17 cellular contexts compared by ENCODE assay signal in the genomic region with DNA sequence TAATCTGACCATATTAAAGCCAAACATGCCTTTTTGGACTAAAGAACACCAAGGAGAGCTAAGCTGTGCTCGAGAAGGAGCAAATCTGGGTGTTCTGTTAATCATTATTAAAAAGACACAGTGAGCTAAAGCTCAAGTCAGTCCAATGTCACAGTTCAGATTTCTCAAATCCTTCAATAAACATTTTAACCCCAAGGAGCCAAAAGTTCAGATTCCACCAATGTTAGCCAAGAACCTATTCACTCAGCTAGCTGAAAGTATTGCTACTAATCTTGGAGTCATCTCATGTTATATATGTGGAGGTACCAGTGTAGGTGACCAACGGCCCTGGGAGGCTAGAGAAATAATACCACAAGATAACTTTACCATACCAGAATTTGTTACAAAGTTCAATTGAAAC. TPM values are rescaled to one million over a fixed set of nuclear protein-coding genes. Genes with fewer than 3 reads are reported as not detected.
DNase-seq lines count a peak whose midpoint lies in the region; ATAC-seq, FAIRE-seq and TF ChIP-seq lines count a peak whose summit lies in the region.
"Had no signal": no experiment of that assay in that cellular context is flagged by ENCODE, and none has a peak within 500 bp of the region (broad histone marks: within the 10 kb centered on the region; RNA-seq: fewer than 3 reads in every experiment).

No MANE protein-coding gene starts in this region.

- no peaks in the 10 kb centered on the region for H3K27me3 Mint-ChIP-seq in CD4-positive, alpha-beta T cell
- H3K27me3 Mint-ChIP-seq in CD8-positive, alpha-beta T cell (ENCODE audit: low read depth): peaks cover 3% of the 10 kb centered on the region

- no peak for TF ChIP-seq POLR2A in K562 (conservative IDR thresholded peaks at IDR 0.05)

- H3K9me3 Mint-ChIP-seq in CD4-positive, alpha-beta T cell: no peaks in the 10 kb centered on the region
- no peaks in the 10 kb centered on the region for H3K9me3 Mint-ChIP-seq in CD8-positive, alpha-beta T cell
- H3K9me3 Mint-ChIP-seq: CD8-positive, alpha-beta memory T cell had no signal

- POLR2A ChIA-PET in K562 (lab: Yijun Ruan, JAX): interaction anchor here (1.3 kb wide), 1 partner anchor 130 kb away, joined by 3 read pairs; the partner anchor contains the start of gene BMS1
- POLR2A ChIA-PET in CD4-positive, alpha-beta T cell (lab: Charles Lee): no interaction called here
- POLR2A ChIA-PET in CD8-positive, alpha-beta T cell (lab: Charles Lee): no interaction called here

- DNase-seq in K562 (ENCODE audit: extremely low read depth in 1 of 4, low spot score in 3 of 4) (no peak), left lobe of liver (ENCODE audit: low spot score) (no peak), pancreas (no peak), RPMI8226 (no peak)
- no peak for DNase-seq in CD4-positive, alpha-beta T cell
- no peak for DNase-seq in CD8-positive, alpha-beta T cell
- DNase-seq: BE2C; CD8-positive, alpha-beta memory T cell; DMS79; H7; IMR-90 had no signal

- H3K4me3 Mint-ChIP-seq in CD4-positive, alpha-beta T cell: no peak overlapping the region
- H3K4me3 Mint-ChIP-seq in CD8-positive, alpha-beta T cell: no peak overlapping the region
- H3K4me3 Mint-ChIP-seq: CD8-positive, alpha-beta memory T cell; GM23338 had no signal

- ATAC-seq in K562 (no peak), left lobe of liver (peak; percentile 88), pancreas (peak; percentile 58 to 81 (median 69))
- ATAC-seq in CD4-positive, alpha-beta T cell (ENCODE audit: poor library complexity): no peak
- no peak for ATAC-seq in CD8-positive, alpha-beta T cell
- ATAC-seq: A549, GM12878, GM23338 had no signal

- H3K9me3 ChIP-seq in K562 (replicated peaks; ENCODE audit: control insufficient read depth, insufficient read depth, low read depth, low read length) (0 out of 2 replicates have a peak, but pooled peaks cover 2% of the 10 kb centered on the region), pancreas (no peaks in the 10 kb centered on the region)
- no peaks in the 10 kb centered on the region for H3K9me3 ChIP-seq in CD4-positive, alpha-beta T cell (ENCODE audit: control insufficient read depth, low read length)
- H3K9me3 ChIP-seq in CD8-positive, alpha-beta T cell (ENCODE audit: low read length): no peaks in the 10 kb centered on the region
- H3K9me3 ChIP-seq: A549, BE2C had no signal

- no peak overlapping the region for H3K4me2 ChIP-seq in K562 (ENCODE audit: insufficient read depth, low read length)
- H3K4me2 ChIP-seq: A549, GM23338 had no signal

- intact Hi-C loops in K562 (cut with micrococcal nuclease) (no loop called here), pancreas (cut with DNase I) (no loop called here)
- intact Hi-C loops in CD4-positive, alpha-beta T cell (cut with DNase I, micrococcal nuclease): no loop called here
- intact Hi-C loops in CD8-positive, alpha-beta T cell (cut with DNase I, micrococcal nuclease): no loop called here

- peaks cover 11 to 39% of the 10 kb centered on the region in 2 experiments for H3K4me1 ChIP-seq in K562 (replicated peaks in 1 of 2; ENCODE audit: control insufficient read depth in 2 of 2, insufficient read depth in 2 of 2, low read length in 2 of 2)
- H3K4me1 ChIP-seq in pancreas: peaks cover 9 to 16% (median 12%) of the 10 kb centered on the region in 3 donors
- H3K4me1 ChIP-seq in CD8-positive, alpha-beta T cell (ENCODE audit: insufficient read depth, low read length): no peaks in the 10 kb centered on the region
- H3K4me1 ChIP-seq: A549, BE2C had no signal

- TF ChIP-seq CTCF in K562 (IDR thresholded peaks at IDR 0.05 in 2 of 3, conservative IDR thresholded peaks at IDR 0.05 in 1 of 3; ENCODE audit: insufficient read depth in 2 of 3, low read depth in 1 of 3, low read length in 3 of 3) (no peak), pancreas (IDR thresholded peaks at IDR 0.05) (no peak)
- no peak for TF ChIP-seq CTCF in CD4-positive, alpha-beta T cell (IDR thresholded peaks at IDR 0.05)
- TF ChIP-seq CTCF in CD8-positive, alpha-beta T cell (IDR thresholded peaks at IDR 0.05): no peak

- no peaks in the 10 kb centered on the region for H4K20me1 ChIP-seq in K562 (replicated peaks; ENCODE audit: control insufficient read depth, insufficient read depth, low read length)

- TF ChIP-seq RAD21 in K562 (CRISPR knock-in tag; conservative IDR thresholded peaks at IDR 0.05 in 1 of 2, IDR thresholded peaks at IDR 0.05 in 1 of 2): no peak

- no peak for TF ChIP-seq EP300 in K562 (IDR thresholded peaks at IDR 0.05; ENCODE audit: low read length)

- H3K9ac ChIP-seq in K562 (ENCODE audit: insufficient read depth in 1 of 2, low read depth in 2 of 2, low read length in 2 of 2): 0 out of 4 replicates have a peak overlapping the region, but pooled peaks of 1 of the 2 experiments have one; percentile 66

- no peaks in the 10 kb centered on the region for H3K9me1 ChIP-seq in K562 (ENCODE audit: control insufficient read depth, insufficient read depth, low read length)

- no peaks in the 10 kb centered on the region for H3K79me2 ChIP-seq in K562 (ENCODE audit: control insufficient read depth, insufficient read depth, low read length)

- H3K4me1 Mint-ChIP-seq in CD4-positive, alpha-beta T cell (ENCODE audit: low read depth): peaks cover 7% of the 10 kb centered on the region
- peaks cover 6% of the 10 kb centered on the region for H3K4me1 Mint-ChIP-seq in CD8-positive, alpha-beta T cell (ENCODE audit: low read depth)
- H3K4me1 Mint-ChIP-seq: GM23338 had no signal

- no peak overlapping the region for H3K27ac Mint-ChIP-seq in CD4-positive, alpha-beta T cell
- H3K27ac Mint-ChIP-seq in CD8-positive, alpha-beta T cell: no peak overlapping the region
- H3K27ac Mint-ChIP-seq: CD8-positive, alpha-beta memory T cell; GM23338 had no signal

- 70% methylated on average over 2 of the region's 2 CpGs for WGBS in K562 (ENCODE audit: insufficient coverage, low coverage, missing lambda C conversion rate)
- 19 to 20% methylated on average over 2 of the region's 2 CpGs for WGBS in pancreas, 2 donors

- no peaks in the 10 kb centered on the region for H3K36me3 Mint-ChIP-seq in CD4-positive, alpha-beta T cell (ENCODE audit: low read depth)
- H3K36me3 Mint-ChIP-seq in CD8-positive, alpha-beta T cell: no peaks in the 10 kb centered on the region
- H3K36me3 Mint-ChIP-seq: CD8-positive, alpha-beta memory T cell had no signal

- H2AFZ ChIP-seq in K562 (ENCODE audit: low read depth, low read length): peak overlapping the region; percentile 82
- H2AFZ ChIP-seq: GM23338 had no signal

- H3K27ac ChIP-seq in K562 (ENCODE audit: extremely low read depth, low read depth, low read length): no peak overlapping the region; the same call in 2 of the 3 replicates
- peak overlapping the region in 3 of 4 donors; percentile 14 to 65 (median 62) for H3K27ac ChIP-seq in pancreas
- no peak overlapping the region for H3K27ac ChIP-seq in CD4-positive, alpha-beta T cell (ENCODE audit: low read depth, low read length)
- H3K27ac ChIP-seq in CD8-positive, alpha-beta T cell (ENCODE audit: low read depth, low read length): no peak overlapping the region
- H3K27ac ChIP-seq: A549, C4-2B, HL-60 had no signal

- H3K36me3 ChIP-seq in K562 (ENCODE audit: control insufficient read depth, insufficient read depth, low read length) (no peaks in the 10 kb centered on the region), pancreas (no peaks in the 10 kb centered on the region)
- no peaks in the 10 kb centered on the region for H3K36me3 ChIP-seq in CD8-positive, alpha-beta T cell (ENCODE audit: insufficient read depth, low read length)
- H3K36me3 ChIP-seq: BE2C had no signal

- in situ Hi-C loops in K562 (cut with MboI): no loop called here

- no peak overlapping the region for H3K4me3 ChIP-seq in K562
- no peak overlapping the region for H3K4me3 ChIP-seq in pancreas
- H3K4me3 ChIP-seq in CD8-positive, alpha-beta T cell (ENCODE audit: low read depth, low read length): no peak overlapping the region
- H3K4me3 ChIP-seq: A549, GM12878, GM23338 had no signal

- CTCF ChIA-PET in K562 (lab: Yijun Ruan, JAX; ENCODE audit: low intra/inter-chr PET ratio): no interaction called here
- CTCF ChIA-PET in CD4-positive, alpha-beta T cell (lab: Charles Lee): no interaction called here
- CTCF ChIA-PET in CD8-positive, alpha-beta T cell (lab: Charles Lee): no interaction called here

- FAIRE-seq in K562 (lab: Jason Lieb, UNC) (no peak), pancreas (lab: Jason Lieb, UNC) (no peak)
- FAIRE-seq: A549, GM12878, GM18507 had no signal

- H3K27me3 ChIP-seq in K562 (ENCODE audit: control insufficient read depth in 2 of 2, insufficient read depth in 2 of 2, low read length in 2 of 2) (no peaks in the 10 kb centered on the region), pancreas (no peaks in the 10 kb centered on the region)
- no peaks in the 10 kb centered on the region for H3K27me3 ChIP-seq in CD4-positive, alpha-beta T cell (ENCODE audit: control insufficient read depth, insufficient read depth, low read length)
- no peaks in the 10 kb centered on the region for H3K27me3 ChIP-seq in CD8-positive, alpha-beta T cell (ENCODE audit: insufficient read depth, low read length)
- H3K27me3 ChIP-seq: BE2C had no signal

- BruUV-seq in K562 (replicated peaks; lab: Mats Ljungman, UMichigan): no TSS peak

TF ChIP-seq in K562, 482 proteins besides CTCF, POLR2A, EP300 and RAD21 (continues in another document):
- TF ChIP-seq SRF (CRISPR knock-in tag; IDR thresholded peaks at IDR 0.05) (no peak), SREBF1 (IDR thresholded peaks at IDR 0.05; ENCODE audit: borderline replicate concordance, low read depth, low read length) (no peak)

RNA-seq across cellular contexts. Expression of gene ZNF33B, which starts 14.5 kb away (rescaled TPM):
- 23.4 and 28.6 TPM in 2 replicates for total RNA-seq in K562 (2011; cell fraction: chromatin; rRNA removed; ENCODE audit: low replicate concordance)
- total RNA-seq in K562 (2011; cell fraction: nucleolus; rRNA removed): 9.3 and 9.8 TPM in 2 replicates
- 11.1 and 13.1 TPM in 2 replicates for total RNA-seq in K562 (2011; cell fraction: nucleoplasm; rRNA removed)
- total RNA-seq in K562 (2014; rRNA removed) (6.9 and 9.7 TPM in 2 replicates), K562 (2014; rRNA removed; fragmentation: Illumina TruSeq; extraction: Trizol) (23.9 and 32.4 TPM in 2 replicates), K562 (2015; rRNA removed; fragmentation: Illumina TruSeq; extraction: Trizol) (17.0 and 18.3 TPM in 2 replicates), K562 (2021) (13.9 and 15.4 TPM in 2 replicates), left lobe of liver (17.3 TPM), pancreas (10 to 100 TPM; 40.8 to 83.8 (median 60.6) TPM)
- polyA plus RNA-seq in K562 (2011; rRNA removed) (16.8 and 17.7 TPM in 2 replicates), K562 (2014; fragmentation: Illumina TruSeq; extraction: Trizol) (14.8 and 16.9 TPM in 2 replicates), K562 (2014; fragmentation: Nextera tagmentation; extraction: Ambion mirVana) (10 to 100 TPM in 1 of 2 experiments, 1 to 10 TPM in 1; 9.8 to 13.1 TPM), K562 (2014; rRNA removed) (12.7 and 14.0 TPM in 2 replicates), pancreas (10 to 100 TPM; 18.9 to 21.2 TPM)
- 2.4 and 8.5 TPM in 2 replicates for polyA plus RNA-seq in K562 (2011; cell fraction: cytosol; rRNA removed)
- 10.7 and 20.6 TPM in 2 replicates for polyA plus RNA-seq in K562 (2011; cell fraction: nucleus; rRNA removed)
- 8.7 and 20.1 TPM in 2 replicates for polyA plus RNA-seq in K562 (2012)
- polyA minus RNA-seq in K562 (2011; rRNA and poly(A)+ RNA removed): 23.5 and 37.2 TPM in 2 replicates
- polyA minus RNA-seq in K562 (2011; cell fraction: cytosol; rRNA and poly(A)+ RNA removed): 8.6 and 12.9 TPM in 2 replicates
- 7.9 and 18.4 TPM in 2 replicates for polyA minus RNA-seq in K562 (2011; cell fraction: nucleus; rRNA and poly(A)+ RNA removed)
- 10 to 100 TPM; 26.6 to 27.0 TPM for total RNA-seq in CD4-positive, alpha-beta T cell
- total RNA-seq in CD8-positive, alpha-beta T cell: 10 to 100 TPM; 16.4 to 17.0 TPM

Comparison
In these comparisons a context has a peak if more than half of its experiments do, and no peak if none do; other contexts are left out.
1. ATAC-seq: peak in left lobe of liver (single experiment) and pancreas (4 of 4); none in K562 (single experiment), CD4-positive, alpha-beta T cell (single experiment) and CD8-positive, alpha-beta T cell (single experiment).
2. H3K27ac ChIP-seq: peak in pancreas (3 of 4); none in K562 (single experiment), CD4-positive, alpha-beta T cell (single experiment) and CD8-positive, alpha-beta T cell (single experiment).